ENCODE assay signal across 9 cellular contexts in the genomic region with DNA sequence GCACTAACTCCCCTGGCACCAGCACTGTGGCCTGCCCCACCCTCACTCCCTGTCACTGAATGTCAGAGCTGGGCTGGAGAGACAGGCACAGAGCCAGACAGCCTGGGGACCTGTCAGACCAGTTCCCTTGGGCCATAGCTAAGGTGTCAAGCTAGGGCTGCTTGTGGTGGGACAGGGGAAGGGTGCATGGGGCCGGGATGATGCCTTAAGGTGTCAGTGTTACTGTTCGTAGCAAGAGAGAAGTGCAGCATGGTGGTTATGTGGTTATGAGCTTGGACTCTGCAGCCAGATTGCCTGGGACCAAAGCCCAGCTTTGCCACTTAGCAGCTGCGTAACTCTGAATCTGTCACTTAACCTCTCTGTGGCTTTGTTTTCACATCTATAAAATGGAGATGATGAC. TPM values are rescaled to one million over a fixed set of nuclear protein-coding genes. Genes with fewer than 3 reads are reported as not detected.
A peak's percentile ranks its signal among the peaks of the same experiment; 100 is the strongest.
DNase-seq lines count a peak whose midpoint lies in the region; ATAC-seq, FAIRE-seq and TF ChIP-seq lines count a peak whose summit lies in the region.
"Had no signal": no experiment of that assay in that cellular context is flagged by ENCODE, and none has a peak within 500 bp of the region (broad histone marks: within the 10 kb centered on the region; RNA-seq: fewer than 3 reads in every experiment).

No MANE protein-coding gene starts in this region.

- H3K36me3 ChIP-seq in GM06990 (ENCODE audit: control insufficient read depth, insufficient read depth, low read length) (no peaks in the 10 kb centered on the region), HEK293 (ENCODE audit: control insufficient read depth in 2 of 2, insufficient read depth in 1 of 2, low read length in 2 of 2) (no peaks in the 10 kb centered on the region)
- H3K36me3 ChIP-seq: neutrophil had no signal

- no peak for TF ChIP-seq CTCF in GM06990 (IDR thresholded peaks at IDR 0.05; ENCODE audit: insufficient read depth, low read length, poor library complexity, severe bottlenecking)
- no peak for TF ChIP-seq CTCF in HEK293 (tag by site-specific recombination; IDR thresholded peaks at IDR 0.05)
- TF ChIP-seq CTCF in activated B cell treated with CpG ODN at 0.5 μM for 24 hours (IDR thresholded peaks at IDR 0.05) = no peak

- H3K4me3 Mint-ChIP-seq in activated B cell treated with CpG ODN at 0.5 μM for 24 hours = peak overlapping the region; percentile 46
- H3K4me3 Mint-ChIP-seq in activated CD8-positive, alpha-beta T cell treated with anti-CD3 and anti-CD28 coated beads, Interleukin-2, amount 10 ng/mL, durations not matched to agents 7 days and 5 days = no peak overlapping the region

- H3K27me3 Mint-ChIP-seq in activated B cell treated with CpG ODN at 0.5 μM for 24 hours = no peaks in the 10 kb centered on the region
- H3K27me3 Mint-ChIP-seq in activated CD8-positive, alpha-beta T cell treated with anti-CD3 and anti-CD28 coated beads, Interleukin-2, amount 10 ng/mL, durations not matched to agents 7 days and 5 days (ENCODE audit: low read depth) = peaks cover 4% of the 10 kb centered on the region

- no peak for ATAC-seq in activated B cell treated with CpG ODN at 0.5 μM for 24 hours (ENCODE audit: low read depth)
- ATAC-seq in activated CD8-positive, alpha-beta T cell treated with anti-CD3 and anti-CD28 coated beads, Interleukin-2, amount 10 ng/mL, durations not matched to agents 7 days and 5 days = no peak

- FAIRE-seq in H54 (lab: Jason Lieb, UNC) = no peak

- H3K9me3 Mint-ChIP-seq in activated B cell treated with CpG ODN at 0.5 μM for 24 hours = no peaks in the 10 kb centered on the region
- no peaks in the 10 kb centered on the region for H3K9me3 Mint-ChIP-seq in activated CD8-positive, alpha-beta T cell treated with anti-CD3 and anti-CD28 coated beads, Interleukin-2, amount 10 ng/mL, durations not matched to agents 7 days and 5 days (ENCODE audit: insufficient read depth)

- H3K4me1 ChIP-seq in HEK293 (ENCODE audit: control insufficient read depth, insufficient read depth, low read length) = peaks cover 7% of the 10 kb centered on the region; the same call in 1 of the 2 replicates

- no peak for DNase-seq in GM06990 (ENCODE audit: extremely low read depth, insufficient read length)
- no peak for DNase-seq in activated B cell treated with CpG ODN at 0.5 μM for 24 hours
- peak; percentile 82 for DNase-seq in mucosa of gallbladder (ENCODE audit: low spot score)
- DNase-seq in H54 (ENCODE audit: insufficient read length, low spot score) = no peak
- DNase-seq in NCI-H128 (lab: John Stamatoyannopoulos, UW; ENCODE audit: unreplicated experiment) = no peak
- DNase-seq in NCI-H345 treated with DMSO at 0.1 percent for 48 hours (lab: John Stamatoyannopoulos, UW; ENCODE audit: unreplicated experiment) = no peak
- DNase-seq in activated CD8-positive, alpha-beta T cell treated with anti-CD3 and anti-CD28 coated beads, Interleukin-2, amount 10 ng/mL, durations not matched to agents 7 days and 5 days = no peak

- no peaks in the 10 kb centered on the region for H3K36me3 Mint-ChIP-seq in activated B cell treated with CpG ODN at 0.5 μM for 24 hours (ENCODE audit: low read depth)
- H3K36me3 Mint-ChIP-seq in activated CD8-positive, alpha-beta T cell treated with anti-CD3 and anti-CD28 coated beads, Interleukin-2, amount 10 ng/mL, durations not matched to agents 7 days and 5 days (ENCODE audit: low read depth) = no peaks in the 10 kb centered on the region

- no peak for TF ChIP-seq POLR2A in H54 (IDR thresholded peaks at IDR 0.05; ENCODE audit: low read depth, low read length)

- intact Hi-C loops in activated B cell treated with CpG ODN at 0.5 μM for 24 hours (cut with micrococcal nuclease) = loop anchor here (1.0 to 5.0 kb wide), 3 partner anchors 8 to 358 kb away; no protein-coding TSS in a partner anchor

- POLR2A ChIA-PET in HEK293 (lab: Yijun Ruan, JAX) = interaction anchor here (1.0 to 1.3 kb wide), 2 partner anchors 12 to 25 kb away, joined by 3 to 5 read pairs; no protein-coding TSS in a partner anchor
- POLR2A ChIA-PET in activated B cell treated with CpG ODN at 0.5 μM for 24 hours (lab: Charles Lee) = interaction anchor here (1.0 to 5.9 kb wide), 9 partner anchors 8 to 64 kb away, joined by 3 to 84 read pairs (median 6); partner anchors contain the start of genes RPAP3 and SLC48A1
- POLR2A ChIA-PET in activated CD8-positive, alpha-beta T cell treated with anti-CD3 and anti-CD28 coated beads, Interleukin-2, amount 10 ng/mL, durations not matched to agents 7 days and 5 days (lab: Charles Lee) = interaction anchor here (0.6 to 2.0 kb wide), 6 partner anchors 12 to 84 kb away, joined by 3 to 9 read pairs (median 5); partner anchors contain the start of gene HDAC7

- H3K4me1 Mint-ChIP-seq in activated B cell treated with CpG ODN at 0.5 μM for 24 hours = peaks cover 68% of the 10 kb centered on the region
- peaks cover 38% of the 10 kb centered on the region for H3K4me1 Mint-ChIP-seq in activated CD8-positive, alpha-beta T cell treated with anti-CD3 and anti-CD28 coated beads, Interleukin-2, amount 10 ng/mL, durations not matched to agents 7 days and 5 days (ENCODE audit: low read depth)

- no peaks in the 10 kb centered on the region for H3K9me3 ChIP-seq in HEK293 (ENCODE audit: control insufficient read depth, insufficient read depth, low read depth, low read length)
- H3K9me3 ChIP-seq: neutrophil had no signal

- H3K27ac Mint-ChIP-seq in activated B cell treated with CpG ODN at 0.5 μM for 24 hours = peak overlapping the region; percentile 61
- no peak overlapping the region for H3K27ac Mint-ChIP-seq in activated CD8-positive, alpha-beta T cell treated with anti-CD3 and anti-CD28 coated beads, Interleukin-2, amount 10 ng/mL, durations not matched to agents 7 days and 5 days

- H3K27ac ChIP-seq in HEK293 (ENCODE audit: extremely low read depth, low read depth, low read length) = no peak overlapping the region
- H3K27ac ChIP-seq: neutrophil had no signal

- CTCF ChIA-PET in HEK293 (lab: Yijun Ruan, JAX) (interaction anchor here (1.1 to 14.1 kb wide), 8 partner anchors 13 to 84 kb away, joined by 4 to 241 read pairs (median 8); partner anchors contain the start of gene SLC48A1), activated B cell treated with CpG ODN at 0.5 μM for 24 hours (lab: Charles Lee) (interaction anchor here (1.1 to 10.8 kb wide), 7 partner anchors 12 to 83 kb away, joined by 4 to 298 read pairs (median 7); partner anchors contain the start of gene SLC48A1)
- CTCF ChIA-PET in activated CD8-positive, alpha-beta T cell treated with anti-CD3 and anti-CD28 coated beads, Interleukin-2, amount 10 ng/mL, durations not matched to agents 7 days and 5 days (lab: Charles Lee) = interaction anchor here (0.9 to 11.4 kb wide), 17 partner anchors 8 to 209 kb away, joined by 3 to 271 read pairs (median 4); partner anchors contain the start of genes RPAP3, SLC48A1 and TMEM106C

- H3K4me3 ChIP-seq in GM06990 (replicated peaks; ENCODE audit: low read depth, low read length) (peak overlapping the region; percentile 52; the same call in 1 of the 2 replicates), HEK293 (ENCODE audit: low read depth, low read length) (no peak overlapping the region)

- H3K27me3 ChIP-seq in GM06990 (replicated peaks; ENCODE audit: control insufficient read depth, insufficient read depth, low read length) = no peaks in the 10 kb centered on the region
- H3K27me3 ChIP-seq: neutrophil had no signal

TF ChIP-seq in HEK293, 187 proteins besides CTCF, POLR2A, EP300 and RAD21:
- TF ChIP-seq ZNF335 (tag by site-specific recombination; conservative IDR thresholded peaks at IDR 0.05) (0 out of 2 replicates have a peak, but pooled peaks have one; percentile 24), ZNF544 (tag by site-specific recombination; IDR thresholded peaks at IDR 0.05) (no peak)

RNA-seq across cellular contexts. Expression of gene RAPGEF3, which starts 3.8 kb away (rescaled TPM):
- 2.7 and 5.0 TPM in 2 replicates for total RNA-seq in activated B cell treated with CpG ODN at 0.5 μM for 24 hours
- total RNA-seq in mucosa of gallbladder = 54.8 TPM
- total RNA-seq in activated CD8-positive, alpha-beta T cell treated with anti-CD3 and anti-CD28 coated beads, Interleukin-2, amount 10 ng/mL, durations not matched to agents 7 days and 5 days = under 1 TPM in 1 of 2 experiments, not detected in 1; 0.24 TPM

RNA-seq across cellular contexts. Expression of gene SLC48A1, which starts 18.2 kb away (rescaled TPM):
- total RNA-seq in activated B cell treated with CpG ODN at 0.5 μM for 24 hours (12.7 and 12.8 TPM in 2 replicates), mucosa of gallbladder (73.1 TPM)
- total RNA-seq in activated CD8-positive, alpha-beta T cell treated with anti-CD3 and anti-CD28 coated beads, Interleukin-2, amount 10 ng/mL, durations not matched to agents 7 days and 5 days = 1 to 10 TPM; 7.0 to 8.1 TPM

RNA-seq across cellular contexts. Expression of gene ENDOU, which starts 29.6 kb away (rescaled TPM):
- total RNA-seq in activated B cell treated with CpG ODN at 0.5 μM for 24 hours (0.24 and 0.37 TPM in 2 replicates), mucosa of gallbladder (not detected)
- not detected for total RNA-seq in activated CD8-positive, alpha-beta T cell treated with anti-CD3 and anti-CD28 coated beads, Interleukin-2, amount 10 ng/mL, durations not matched to agents 7 days and 5 days

RNA-seq across cellular contexts. Expression of gene RPAP3, which starts 49.1 kb away (rescaled TPM):
- 58.4 and 60.5 TPM in 2 replicates for total RNA-seq in activated B cell treated with CpG ODN at 0.5 μM for 24 hours
- 20.2 TPM for total RNA-seq in mucosa of gallbladder
- 10 to 100 TPM; 41.6 to 41.7 TPM for total RNA-seq in activated CD8-positive, alpha-beta T cell treated with anti-CD3 and anti-CD28 coated beads, Interleukin-2, amount 10 ng/mL, durations not matched to agents 7 days and 5 days
